ENCODE assay signal across 9 cellular contexts in the genomic region with DNA sequence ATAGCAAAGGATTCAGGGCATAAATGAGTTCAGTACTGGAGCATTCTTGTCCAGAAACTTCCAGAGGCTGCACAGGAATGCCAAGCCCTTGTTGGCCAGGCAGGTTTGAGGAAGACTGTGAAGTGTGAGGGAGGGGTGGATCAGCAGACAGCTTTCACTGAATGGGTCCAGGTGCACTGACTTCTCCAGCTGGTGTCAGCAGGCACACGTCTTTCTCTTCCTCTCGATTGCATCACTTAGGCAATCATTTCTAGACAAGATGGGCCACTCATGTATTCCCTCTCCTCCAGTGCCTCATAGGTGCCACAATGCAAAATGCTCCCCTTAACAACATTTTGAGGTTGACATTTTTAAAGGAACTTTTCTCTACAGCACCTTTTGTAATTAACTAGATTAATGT. TPM values are rescaled to one million over a fixed set of nuclear protein-coding genes. Genes with fewer than 3 reads are reported as not detected.
DNase-seq lines count a peak whose midpoint lies in the region; ATAC-seq lines count a peak whose summit lies in the region.
"Had no signal": no experiment of that assay in that cellular context is flagged by ENCODE, and none has a peak within 500 bp of the region (broad histone marks: within the 10 kb centered on the region; RNA-seq: fewer than 3 reads in every experiment).

No MANE protein-coding gene starts in this region.

- DNase-seq in NCI-H1092 treated with DMSO at 0.1 percent for 48 hours (lab: John Stamatoyannopoulos, UW) (peak; percentile 4), NCI-H1092 (lab: John Stamatoyannopoulos, UW) (no peak), SHP77 (lab: John Stamatoyannopoulos, UW) (peak; percentile 64 to 81), renal cortical epithelial cell (ENCODE audit: low read depth) (peak; percentile 56), GM19240 (ENCODE audit: insufficient read length, low spot score) (no peak), AG20443 (ENCODE audit: low spot score) (no peak), Kasumi-1 (lab: John Stamatoyannopoulos, UW) (no peak)

- ATAC-seq in HG03378 (IDR thresholded peaks at IDR 0.05; ENCODE audit: unreplicated experiment): peak; percentile 65

RNA-seq across cellular contexts. Expression of gene PLEKHS1, which starts 15.6 kb away (rescaled TPM):
- total RNA-seq in renal cortical epithelial cell: under 0.01 and 0.45 TPM in 2 replicates
- total RNA-seq: myocyte had no signal

RNA-seq across cellular contexts. Expression of gene CASP7, which starts 56.2 kb away (rescaled TPM):
- total RNA-seq in renal cortical epithelial cell: 41.2 and 48.6 TPM in 2 replicates

Comparison
In these comparisons a context has a peak if more than half of its experiments do, and no peak if none do; other contexts are left out.
1. DNase-seq: peak in NCI-H1092 treated with DMSO at 0.1 percent for 48 hours (single experiment), SHP77 (2 of 2) and renal cortical epithelial cell (single experiment); none in NCI-H1092 (single experiment), GM19240 (single experiment), AG20443 (single experiment) and Kasumi-1 (0 of 2).